15 cellular contexts compared by ENCODE assay signal in genomic region chr4:23038626-23039245, GRCh38.
"Had no signal": no experiment of that assay in that cellular context is flagged by ENCODE, and none has a peak within 500 bp of the region (broad histone marks: within the 10 kb centered on the region; RNA-seq: fewer than 3 reads in every experiment).

No MANE protein-coding gene starts in this region.

- H3K4me3 ChIP-seq: cardiac muscle cell, gastroesophageal sphincter, left ventricle myocardium inferior, right atrium auricular region, skin epidermis, transverse colon had no signal

- H3K4me1 ChIP-seq: gastroesophageal sphincter, left ventricle myocardium inferior, right atrium auricular region had no signal

- H3K27ac ChIP-seq: cardiac muscle cell, gastroesophageal sphincter, left ventricle myocardium inferior, right atrium auricular region, skin epidermis, transverse colon had no signal

- H3K36me3 ChIP-seq: cardiac muscle cell, gastroesophageal sphincter, left ventricle myocardium inferior, right atrium auricular region, transverse colon had no signal

- H3K27me3 ChIP-seq: cardiac muscle cell, gastroesophageal sphincter, right atrium auricular region, transverse colon had no signal

- DNase-seq: activated CD4-positive, alpha-beta T cell treated with anti-CD3 and anti-CD28 coated beads for 48 hours; activated CD8-positive, alpha-beta T cell treated with anti-CD3 and anti-CD28 coated beads for 36 hours; activated gamma-delta T cell; activated T-cell treated with anti-CD3 and anti-CD28 coated beads, Interleukin-2, amount 50 U/mL, for 4 hours; erythroblast; left ventricle myocardium inferior; occipital lobe; stimulated activated naive CD8-positive, alpha-beta T cell treated with anti-CD3 and anti-CD28 coated beads, Interleukin-15, Interleukin-2, amounts not matched to agents 100 U/mL and 50 U/mL, for 24 hours; T-helper 2 cell; transverse colon had no signal

- ATAC-seq: activated CD8-positive, alpha-beta T cell treated with anti-CD3 and anti-CD28 coated beads for 36 hours; activated naive CD4-positive, alpha-beta T cell treated with anti-CD3 and anti-CD28 coated beads, Interleukin-2, amount 50 U/mL, for 72 hours; activated T-cell treated with anti-CD3 and anti-CD28 coated beads, Interleukin-2, amount 50 U/mL, for 4 hours; gastroesophageal sphincter; stimulated activated naive CD8-positive, alpha-beta T cell treated with anti-CD3 and anti-CD28 coated beads, Interleukin-15, Interleukin-2, amounts not matched to agents 100 U/mL and 50 U/mL, for 24 hours had no signal
